In the genomic region with DNA sequence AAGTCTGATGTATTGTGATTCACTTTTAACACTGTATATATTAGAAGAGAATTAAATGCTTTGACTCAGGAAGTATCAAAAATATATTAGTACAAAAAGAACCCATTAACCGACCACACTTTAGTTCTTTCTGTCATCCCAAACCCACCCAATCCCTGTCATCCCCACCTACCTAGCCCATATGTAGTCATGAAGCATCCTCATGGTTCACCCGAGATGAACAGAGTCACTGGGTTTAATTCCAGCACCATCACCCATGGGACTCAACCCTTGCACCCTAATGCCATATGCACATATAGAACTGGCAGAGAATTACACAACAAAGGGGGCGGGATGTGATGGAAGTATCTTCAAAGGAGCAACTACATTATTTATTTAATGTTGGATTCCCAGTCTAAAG, we compare ENCODE assay signal across 6 cellular contexts.
"Had no signal": no experiment of that assay in that cellular context is flagged by ENCODE, and none has a peak within 500 bp of the region (broad histone marks: within the 10 kb centered on the region; RNA-seq: fewer than 3 reads in every experiment).

No MANE protein-coding gene starts in this region.

- DNase-seq: GM23248, GOT3, H9, HCEC 1CT, IMR-90, KG1 had no signal
